ENCODE assay signal across 16 cellular contexts in genomic region chr4:100041646-100042045, GRCh38.
"Had no signal": no experiment of that assay in that cellular context is flagged by ENCODE, and none has a peak within 500 bp of the region (broad histone marks: within the 10 kb centered on the region; RNA-seq: fewer than 3 reads in every experiment).

No MANE protein-coding gene starts in this region.

- H3K27me3 Mint-ChIP-seq: activated CD8-positive, alpha-beta memory T cell treated with anti-CD3 and anti-CD28 coated beads, Interleukin-2, amount 10 ng/mL, durations not matched to agents 7 days and 5 days had no signal

- H3K4me1 ChIP-seq: thyroid gland, uterus had no signal

- DNase-seq: activated CD4-positive, alpha-beta T cell treated with anti-CD3 and anti-CD28 coated beads, Interleukin-2, amount 50 U/mL, for 48 hours; activated CD4-positive, CD25-positive, alpha-beta regulatory T cell treated with anti-CD3 and anti-CD28 coated beads, Interleukin-2, amount 50 U/mL, for 72 hours; activated CD8-positive, alpha-beta memory T cell treated with anti-CD3 and anti-CD28 coated beads, Interleukin-2, amount 10 ng/mL, durations not matched to agents 7 days and 5 days; activated naive CD4-positive, alpha-beta T cell treated with anti-CD3 and anti-CD28 coated beads, Interleukin-2, amount 10 ng/mL, durations not matched to agents 7 days and 5 days; activated T-cell treated with anti-CD3 and anti-CD28 coated beads, Interleukin-2, amount 50 U/mL, for 1 hour; central memory CD4-positive, alpha-beta T cell; effector memory CD4-positive, alpha-beta T cell; hypothalamus; SK-N-SH; T-helper 1 cell; thyroid gland; uterus had no signal

- H3K27me3 ChIP-seq: thyroid gland, uterus had no signal

- H3K4me3 Mint-ChIP-seq: activated CD8-positive, alpha-beta memory T cell treated with anti-CD3 and anti-CD28 coated beads, Interleukin-2, amount 10 ng/mL, durations not matched to agents 7 days and 5 days; activated naive CD4-positive, alpha-beta T cell treated with anti-CD3 and anti-CD28 coated beads, Interleukin-2, amount 10 ng/mL, durations not matched to agents 7 days and 5 days; mesothelial cell of epicardium; neural crest cell; stimulated activated effector memory CD8-positive, alpha-beta T cell treated with anti-CD3 and anti-CD28 coated beads, Interleukin-12 subunit alpha, Interleukin-12 subunit beta, amount 100 ng/mL, for 72 hours had no signal

- H3K36me3 Mint-ChIP-seq: activated CD8-positive, alpha-beta memory T cell treated with anti-CD3 and anti-CD28 coated beads, Interleukin-2, amount 10 ng/mL, durations not matched to agents 7 days and 5 days; activated naive CD4-positive, alpha-beta T cell treated with anti-CD3 and anti-CD28 coated beads, Interleukin-2, amount 10 ng/mL, durations not matched to agents 7 days and 5 days; mesothelial cell of epicardium; stimulated activated effector memory CD8-positive, alpha-beta T cell treated with anti-CD3 and anti-CD28 coated beads, Interleukin-12 subunit alpha, Interleukin-12 subunit beta, amount 100 ng/mL, for 72 hours had no signal

- H3K9me2 ChIP-seq: SK-N-SH had no signal

- H3K4me2 ChIP-seq: SK-N-SH had no signal

- H3K4me3 ChIP-seq: coronary artery, thyroid gland, uterus had no signal

- H3K27ac Mint-ChIP-seq: activated CD8-positive, alpha-beta memory T cell treated with anti-CD3 and anti-CD28 coated beads, Interleukin-2, amount 10 ng/mL, durations not matched to agents 7 days and 5 days; activated naive CD4-positive, alpha-beta T cell treated with anti-CD3 and anti-CD28 coated beads, Interleukin-2, amount 10 ng/mL, durations not matched to agents 7 days and 5 days; mesothelial cell of epicardium; stimulated activated effector memory CD8-positive, alpha-beta T cell treated with anti-CD3 and anti-CD28 coated beads, Interleukin-12 subunit alpha, Interleukin-12 subunit beta, amount 100 ng/mL, for 72 hours had no signal

- H3K36me3 ChIP-seq: thyroid gland, uterus had no signal

- H3K4me1 Mint-ChIP-seq: activated CD8-positive, alpha-beta memory T cell treated with anti-CD3 and anti-CD28 coated beads, Interleukin-2, amount 10 ng/mL, durations not matched to agents 7 days and 5 days; activated naive CD4-positive, alpha-beta T cell treated with anti-CD3 and anti-CD28 coated beads, Interleukin-2, amount 10 ng/mL, durations not matched to agents 7 days and 5 days; mesothelial cell of epicardium; neural crest cell; stimulated activated effector memory CD8-positive, alpha-beta T cell treated with anti-CD3 and anti-CD28 coated beads, Interleukin-12 subunit alpha, Interleukin-12 subunit beta, amount 100 ng/mL, for 72 hours had no signal

- H3K9ac ChIP-seq: SK-N-SH had no signal

- H3K9me3 Mint-ChIP-seq: activated naive CD4-positive, alpha-beta T cell treated with anti-CD3 and anti-CD28 coated beads, Interleukin-2, amount 10 ng/mL, durations not matched to agents 7 days and 5 days; neural crest cell; stimulated activated effector memory CD8-positive, alpha-beta T cell treated with anti-CD3 and anti-CD28 coated beads, Interleukin-12 subunit alpha, Interleukin-12 subunit beta, amount 100 ng/mL, for 72 hours had no signal

- H3K9me3 ChIP-seq: SK-N-SH, thyroid gland, uterus had no signal

- H3K27ac ChIP-seq: coronary artery, thyroid gland, uterus had no signal
